18 cellular contexts compared by ENCODE assay signal in the genomic region with DNA sequence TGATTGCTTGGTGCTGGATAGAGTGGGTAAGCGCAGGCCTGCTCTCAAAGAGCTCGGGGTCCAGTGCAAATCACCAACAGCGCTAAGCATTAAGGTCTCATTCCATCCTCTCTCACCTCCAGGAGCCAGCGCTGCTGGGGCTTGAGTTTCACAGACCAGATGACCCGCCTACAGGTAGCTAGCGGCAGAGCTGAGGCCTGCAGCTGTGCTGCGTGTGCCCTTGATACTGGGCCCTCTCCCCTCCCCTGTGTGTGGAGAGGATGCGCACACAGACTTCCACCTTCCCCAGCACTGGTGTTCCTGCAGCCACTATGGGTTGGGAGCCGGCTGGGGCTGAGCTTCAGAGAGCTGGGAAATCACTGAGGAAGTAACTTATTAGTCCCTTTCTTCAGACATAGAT.
DNase-seq lines count a peak whose midpoint lies in the region; TF ChIP-seq lines count a peak whose summit lies in the region.
"Had no signal": no experiment of that assay in that cellular context is flagged by ENCODE, and none has a peak within 500 bp of the region (broad histone marks: within the 10 kb centered on the region; RNA-seq: fewer than 3 reads in every experiment).

No MANE protein-coding gene starts in this region.

- peak; percentile 61 for DNase-seq in NCI-H510A (lab: John Stamatoyannopoulos, UW)
- DNase-seq in ascending aorta (ENCODE audit: low spot score in 2 of 2): no peak
- DNase-seq in neural progenitor cell (ENCODE audit: low spot score): no peak
- DNase-seq in NCI-H1436 (lab: John Stamatoyannopoulos, UW): no peak
- no peak for DNase-seq in HuH-7 (ENCODE audit: low spot score)
- no peak for DNase-seq in SIG-M5 (lab: John Stamatoyannopoulos, UW)
- DNase-seq: activated CD8-positive, alpha-beta memory T cell treated with anti-CD3 and anti-CD28 coated beads for 24 hours; activated naive CD8-positive, alpha-beta T cell treated with anti-CD3 and anti-CD28 coated beads for 36 hours; brain microvascular endothelial cell; Calu3; cortex of kidney; foreskin keratinocyte; stimulated activated CD4-positive, alpha-beta T cell treated with anti-CD3 and anti-CD28 coated beads, Interleukin-15, amount 100 ng/mL, for 24 hours had no signal

- no peaks in the 10 kb centered on the region for H3K36me3 ChIP-seq in ascending aorta
- no peaks in the 10 kb centered on the region for H3K36me3 ChIP-seq in neural progenitor cell
- H3K36me3 ChIP-seq: BE2C, brain microvascular endothelial cell, Peyer's patch had no signal

- TF ChIP-seq CTCF in ascending aorta (IDR thresholded peaks at IDR 0.05) (no peak), neural progenitor cell (IDR thresholded peaks at IDR 0.05) (no peak)

- no peak overlapping the region for H3K4me2 ChIP-seq in neural progenitor cell

- H3K4me3 Mint-ChIP-seq in neural progenitor cell: no peak overlapping the region
- H3K4me3 Mint-ChIP-seq: activated naive CD8-positive, alpha-beta T cell treated with anti-CD3 and anti-CD28 coated beads for 36 hours had no signal

- intact Hi-C loops in ascending aorta (cut with DNase I): loop anchor here (5.0 kb wide), 1 partner anchor 149 kb away; a partner anchor contains a TSS

- H3K9me3 ChIP-seq in ascending aorta (no peaks in the 10 kb centered on the region), neural progenitor cell (ENCODE audit: low read depth) (no peaks in the 10 kb centered on the region)
- H3K9me3 ChIP-seq: BE2C, Peyer's patch, tibial nerve had no signal

- H3K79me2 ChIP-seq in neural progenitor cell (ENCODE audit: low read depth): no peaks in the 10 kb centered on the region

- no peaks in the 10 kb centered on the region for H3K27me3 ChIP-seq in ascending aorta
- no peaks in the 10 kb centered on the region for H3K27me3 ChIP-seq in neural progenitor cell
- H3K27me3 ChIP-seq: BE2C, brain microvascular endothelial cell, foreskin keratinocyte, Peyer's patch, tibial nerve had no signal

- H3K27ac ChIP-seq in ascending aorta (peak overlapping the region; percentile 83 to 84), neural progenitor cell (no peak overlapping the region), temporal lobe (ENCODE audit: low read depth, low read length) (peak overlapping the region; percentile 90)
- H3K27ac ChIP-seq: brain microvascular endothelial cell, foreskin keratinocyte, SK-N-MC, tibial nerve had no signal

- H3K4me1 ChIP-seq in ascending aorta (peaks cover 16 to 26% of the 10 kb centered on the region in 2 donors), neural progenitor cell (peaks cover 12% of the 10 kb centered on the region)
- H3K4me1 ChIP-seq: foreskin keratinocyte, Peyer's patch had no signal

- peak overlapping the region; percentile 60 for H3K27ac Mint-ChIP-seq in neural progenitor cell
- H3K27ac Mint-ChIP-seq: activated naive CD8-positive, alpha-beta T cell treated with anti-CD3 and anti-CD28 coated beads for 36 hours had no signal

- no peak overlapping the region for H2AFZ ChIP-seq in neural progenitor cell (replicated peaks)

- H3K27me3 Mint-ChIP-seq in neural progenitor cell (ENCODE audit: insufficient read depth, low read depth): peaks cover 5% of the 10 kb centered on the region
- H3K27me3 Mint-ChIP-seq: activated naive CD8-positive, alpha-beta T cell treated with anti-CD3 and anti-CD28 coated beads for 36 hours had no signal

- H4K20me1 ChIP-seq in neural progenitor cell (ENCODE audit: low read depth): no peaks in the 10 kb centered on the region

- H3K9me3 Mint-ChIP-seq in neural progenitor cell: peaks cover 3% of the 10 kb centered on the region
- H3K9me3 Mint-ChIP-seq: activated naive CD8-positive, alpha-beta T cell treated with anti-CD3 and anti-CD28 coated beads for 36 hours had no signal

- peaks cover 3% of the 10 kb centered on the region for H3K36me3 Mint-ChIP-seq in neural progenitor cell
- H3K36me3 Mint-ChIP-seq: activated naive CD8-positive, alpha-beta T cell treated with anti-CD3 and anti-CD28 coated beads for 36 hours had no signal

- peaks cover 15% of the 10 kb centered on the region for H3K4me1 Mint-ChIP-seq in neural progenitor cell
- H3K4me1 Mint-ChIP-seq: activated naive CD8-positive, alpha-beta T cell treated with anti-CD3 and anti-CD28 coated beads for 36 hours had no signal

- H3K9ac ChIP-seq in neural progenitor cell: no peak overlapping the region

- peaks cover 6% of the 10 kb centered on the region for H3F3A ChIP-seq in neural progenitor cell (ENCODE audit: low read depth)

- H3K4me3 ChIP-seq in ascending aorta: no peak overlapping the region
- no peak overlapping the region for H3K4me3 ChIP-seq in neural progenitor cell
- H3K4me3 ChIP-seq: Peyer's patch, SK-N-MC, tibial nerve had no signal
